Comparison of ENCODE assay signal across 3 cellular contexts in genomic region chr22:49179886-49180682, GRCh38.
TF ChIP-seq lines count a peak whose summit lies in the region.

No MANE protein-coding gene starts in this region.

TF ChIP-seq in liver, 16 proteins besides CTCF, POLR2A, EP300 and RAD21:
- TF ChIP-seq NR2F2 (IDR thresholded peaks at IDR 0.05), result no peak
- TF ChIP-seq FOXA1 (IDR thresholded peaks at IDR 0.05), result no peak
- no peak for TF ChIP-seq HNF4A (conservative IDR thresholded peaks at IDR 0.05)

TF ChIP-seq in HepG2, 621 proteins besides CTCF, POLR2A, EP300 and RAD21:
- no peak for TF ChIP-seq FOXM1 (CRISPR knock-in tag; IDR thresholded peaks at IDR 0.05)

TF ChIP-seq in SK-N-SH, 30 proteins besides CTCF, POLR2A, EP300 and RAD21:
- TF ChIP-seq ELF1 (IDR thresholded peaks at IDR 0.05) (no peak), YY1 (IDR thresholded peaks at IDR 0.05; ENCODE audit: low read depth) (no peak), MXI1 (IDR thresholded peaks at IDR 0.05; ENCODE audit: low read depth, low read length) (no peak), FOXM1 (IDR thresholded peaks at IDR 0.05; ENCODE audit: low read depth) (no peak), POLR2AphosphoS5 (IDR thresholded peaks at IDR 0.05; ENCODE audit: low read depth, low read length) (no peak), USF1 (IDR thresholded peaks at IDR 0.05; ENCODE audit: borderline replicate concordance, low read depth) (no peak), FOSL2 (IDR thresholded peaks at IDR 0.05; ENCODE audit: borderline replicate concordance, low read depth) (no peak), TEAD4 (IDR thresholded peaks at IDR 0.05; ENCODE audit: borderline replicate concordance, insufficient read depth) (no peak), RCOR1 (IDR thresholded peaks at IDR 0.05; ENCODE audit: low read length) (no peak), MEF2A (IDR thresholded peaks at IDR 0.05; ENCODE audit: borderline replicate concordance, low read depth) (no peak), NFIC (IDR thresholded peaks at IDR 0.05; ENCODE audit: borderline replicate concordance) (no peak), CHD2 (IDR thresholded peaks at IDR 0.05; ENCODE audit: low read length, partially characterized antibody) (no peak), RFX5 (IDR thresholded peaks at IDR 0.05; ENCODE audit: low read length) (no peak), SIN3A (IDR thresholded peaks at IDR 0.05; ENCODE audit: borderline replicate concordance, low read depth, low read length) (no peak), IRF3 (IDR thresholded peaks at IDR 0.05; ENCODE audit: low read depth, low read length) (no peak)
- TF ChIP-seq, protein P1, sequence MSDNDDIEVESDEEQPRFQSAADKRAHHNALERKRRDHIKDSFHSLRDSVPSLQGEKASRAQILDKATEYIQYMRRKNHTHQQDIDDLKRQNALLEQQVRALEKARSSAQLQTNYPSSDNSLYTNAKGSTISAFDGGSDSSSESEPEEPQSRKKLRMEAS (IDR thresholded peaks at IDR 0.05; ENCODE audit: low read depth), result no peak
TF ChIP-seq in SK-N-SH: peak in this region for 0.
